In the genomic region with DNA sequence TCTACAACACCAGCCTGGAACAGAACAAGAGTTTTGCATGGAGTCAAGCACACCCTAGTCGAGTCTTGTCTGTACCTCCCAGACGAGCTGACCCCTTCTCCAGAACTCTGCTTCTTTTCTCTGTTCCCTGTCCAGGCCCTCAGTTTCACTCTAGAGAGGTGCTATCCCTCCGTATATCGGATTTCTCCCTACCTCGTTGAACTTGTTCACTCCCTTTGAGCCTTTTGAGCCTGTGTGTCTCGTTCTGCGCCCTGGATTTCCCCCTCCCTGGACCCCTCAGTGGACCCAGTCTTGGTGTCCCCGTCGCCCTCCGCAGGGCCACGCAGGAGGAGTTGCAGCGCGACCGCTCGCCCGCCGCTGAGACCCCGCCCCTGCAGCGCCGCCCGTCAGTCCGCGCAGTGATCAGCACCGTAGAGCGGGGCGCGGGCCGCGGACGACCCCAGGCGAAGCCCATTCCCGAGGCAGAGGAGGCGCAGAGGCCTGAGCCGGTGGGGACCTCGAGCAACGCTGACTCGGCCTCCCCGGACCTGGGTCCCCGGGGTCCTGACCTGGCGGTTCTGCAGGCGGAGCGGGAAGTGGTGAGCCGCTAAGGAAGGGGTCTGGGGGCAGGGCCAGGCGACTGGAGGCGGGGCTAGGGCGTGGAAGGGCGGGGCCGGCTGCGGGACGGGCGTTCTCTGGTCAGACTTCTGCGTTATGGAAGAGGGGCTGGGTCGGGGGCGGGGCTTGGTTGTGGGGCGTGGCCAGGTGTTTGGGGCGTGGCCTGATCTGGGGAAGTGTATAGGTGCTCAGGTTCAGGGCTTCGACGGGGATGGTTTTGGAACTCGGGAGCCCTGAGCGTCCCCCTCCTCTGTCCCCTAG, we compare ENCODE assay signal across 8 cellular contexts. TPM values are rescaled to one million over a fixed set of nuclear protein-coding genes. Genes with fewer than 3 reads are reported as not detected.
DNase-seq lines count a peak whose midpoint lies in the region; ATAC-seq and TF ChIP-seq lines count a peak whose summit lies in the region.

No MANE protein-coding gene starts in this region.

- no peak for TF ChIP-seq CTCF in parathyroid adenoma (IDR thresholded peaks at IDR 0.05)
- TF ChIP-seq CTCF in type B pancreatic cell (conservative IDR thresholded peaks at IDR 0.05) = no peak

- H2AFZ ChIP-seq in parathyroid adenoma = no peak overlapping the region

- peaks cover 4% of the 10 kb centered on the region for H3K36me3 Mint-ChIP-seq in type B pancreatic cell

- H3K4me3 ChIP-seq in parathyroid adenoma (ENCODE audit: low read depth, low read length) = peak overlapping the region; percentile 25

- H3K27me3 ChIP-seq in parathyroid adenoma (ENCODE audit: control insufficient read depth, insufficient read depth, low read length) = no peaks in the 10 kb centered on the region

- peak overlapping the region; percentile 87 for H3K27ac Mint-ChIP-seq in type B pancreatic cell

- H3K4me2 ChIP-seq in parathyroid adenoma (ENCODE audit: low read length) = peak overlapping the region; percentile 57

- no peak overlapping the region for H3K27ac ChIP-seq in parathyroid adenoma

- peaks cover 3% of the 10 kb centered on the region for H3K4me1 ChIP-seq in parathyroid adenoma

- H3K27me3 Mint-ChIP-seq in type B pancreatic cell = peaks cover 76% of the 10 kb centered on the region

- peaks cover 2% of the 10 kb centered on the region for H3K79me2 ChIP-seq in parathyroid adenoma

- DNase-seq in HUDEP-2 (lab: John Stamatoyannopoulos, UW; ENCODE audit: unreplicated experiment in 76 of 76) (peak in 75 of 76 experiments; percentile 34 to 100 (median 93)), RPMI8226 (peak; percentile 61), foreskin melanocyte (peak; percentile 77), type B pancreatic cell (ENCODE audit: extremely low spot score, unreplicated experiment) (no peak), kidney glomerular epithelial cell (lab: John Stamatoyannopoulos, UW) (no peak)
- DNase-seq in activated T-helper 1 cell treated with anti-CD3 and anti-CD28 coated beads, Interleukin-2, amount 50 U/mL, for 16 hours (ENCODE audit: low read depth in 1 of 2, low spot score in 1 of 2) = peak; percentile 75 to 80

- no peaks in the 10 kb centered on the region for H3K9me3 ChIP-seq in parathyroid adenoma (ENCODE audit: control insufficient read depth, low read length)

- peaks cover 12% of the 10 kb centered on the region for H3K4me1 Mint-ChIP-seq in type B pancreatic cell (ENCODE audit: unreplicated experiment)

- ATAC-seq in GM19023 (IDR thresholded peaks at IDR 0.05; ENCODE audit: unreplicated experiment) = peak; percentile 51

- no peaks in the 10 kb centered on the region for H3K36me3 ChIP-seq in parathyroid adenoma (ENCODE audit: control insufficient read depth, insufficient read depth, low read length)

- no peaks in the 10 kb centered on the region for H3K9me3 Mint-ChIP-seq in type B pancreatic cell

- H3K9ac ChIP-seq in parathyroid adenoma = no peak overlapping the region

- peak overlapping the region; percentile 86 for H3K4me3 Mint-ChIP-seq in type B pancreatic cell

RNA-seq across cellular contexts. Expression of a gene that starts 5.5 kb away (rescaled TPM):
- total RNA-seq in type B pancreatic cell (ENCODE audit: low replicate concordance) = 54.0 and 116 TPM in 2 replicates

RNA-seq across cellular contexts. Expression of a gene that starts 18.2 kb away (rescaled TPM):
- total RNA-seq in type B pancreatic cell (ENCODE audit: low replicate concordance) = 37.9 and 74.9 TPM in 2 replicates

RNA-seq across cellular contexts. Expression of a gene that starts 36.3 kb away (rescaled TPM):
- total RNA-seq in type B pancreatic cell (ENCODE audit: low replicate concordance) = 102 and 113 TPM in 2 replicates

RNA-seq across cellular contexts. Expression of a gene that starts 43.1 kb away (rescaled TPM):
- total RNA-seq in type B pancreatic cell (ENCODE audit: low replicate concordance) = 0.22 and 0.93 TPM in 2 replicates

Comparison
In these comparisons a context has a peak if more than half of its experiments do, and no peak if none do; other contexts are left out.
1. DNase-seq: peak in HUDEP-2 (75 of 76), RPMI8226 (single experiment), activated T-helper 1 cell treated with anti-CD3 and anti-CD28 coated beads, Interleukin-2, amount 50 U/mL, for 16 hours (2 of 2) and foreskin melanocyte (single experiment); none in type B pancreatic cell (single experiment) and kidney glomerular epithelial cell (single experiment).